Comparison of ENCODE assay signal across 1 cellular context in genomic region chr16:55836158-55836611, GRCh38.
TF ChIP-seq lines count a peak whose summit lies in the region.

No MANE protein-coding gene starts in this region.

TF ChIP-seq in WTC11, 78 proteins besides CTCF, POLR2A, EP300 and RAD21 (continued from another document):
- TF ChIP-seq ATF2 (CRISPR knock-in tag; IDR thresholded peaks at IDR 0.05; ENCODE audit: borderline replicate concordance, low read depth) (no peak), NR1H2 (CRISPR knock-in tag; IDR thresholded peaks at IDR 0.05) (no peak), TEAD4 (CRISPR knock-in tag; IDR thresholded peaks at IDR 0.05) (no peak), ZMAT4 (CRISPR knock-in tag; IDR thresholded peaks at IDR 0.05) (no peak)
TF ChIP-seq in WTC11: peak in this region for 0.
